In the genomic region with DNA sequence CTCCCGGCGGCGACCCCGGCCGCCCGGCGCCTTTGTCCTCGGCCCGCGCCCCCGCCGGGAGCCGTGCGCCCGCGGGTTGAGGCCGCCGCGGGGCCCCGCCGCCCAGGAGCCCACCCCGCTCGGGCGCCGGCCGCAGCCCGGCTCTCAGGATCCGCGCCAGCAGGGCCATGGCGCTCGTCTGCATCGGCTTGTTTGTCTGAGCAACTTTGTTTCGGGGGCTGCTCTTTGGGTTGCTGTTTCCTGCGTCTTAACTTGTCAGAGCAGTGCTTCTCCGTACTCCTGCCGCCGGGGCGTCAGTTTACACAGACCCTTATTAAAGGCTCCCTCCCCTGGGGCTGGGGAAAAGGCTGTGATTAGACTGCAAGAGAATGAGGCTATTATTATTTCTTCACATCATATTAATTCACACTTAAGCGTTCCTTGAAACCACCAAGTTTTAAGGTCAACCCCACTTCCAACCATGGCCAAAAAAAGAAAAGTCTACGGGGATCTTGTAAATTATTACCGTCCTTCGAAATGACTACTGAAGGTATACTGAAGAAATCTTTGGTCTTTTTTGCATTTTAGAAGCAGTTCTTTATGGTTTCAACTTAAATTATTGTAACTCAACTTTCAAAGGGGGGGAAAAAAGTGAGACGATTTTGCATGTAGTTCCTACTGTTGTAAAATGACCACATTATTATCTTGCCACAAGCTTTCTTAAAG, we compare ENCODE assay signal across 8 cellular contexts. TPM values are rescaled to one million over a fixed set of nuclear protein-coding genes. Genes with fewer than 3 reads are reported as not detected.
DNase-seq lines count a peak whose midpoint lies in the region; ATAC-seq and TF ChIP-seq lines count a peak whose summit lies in the region.

A gene with protein sequence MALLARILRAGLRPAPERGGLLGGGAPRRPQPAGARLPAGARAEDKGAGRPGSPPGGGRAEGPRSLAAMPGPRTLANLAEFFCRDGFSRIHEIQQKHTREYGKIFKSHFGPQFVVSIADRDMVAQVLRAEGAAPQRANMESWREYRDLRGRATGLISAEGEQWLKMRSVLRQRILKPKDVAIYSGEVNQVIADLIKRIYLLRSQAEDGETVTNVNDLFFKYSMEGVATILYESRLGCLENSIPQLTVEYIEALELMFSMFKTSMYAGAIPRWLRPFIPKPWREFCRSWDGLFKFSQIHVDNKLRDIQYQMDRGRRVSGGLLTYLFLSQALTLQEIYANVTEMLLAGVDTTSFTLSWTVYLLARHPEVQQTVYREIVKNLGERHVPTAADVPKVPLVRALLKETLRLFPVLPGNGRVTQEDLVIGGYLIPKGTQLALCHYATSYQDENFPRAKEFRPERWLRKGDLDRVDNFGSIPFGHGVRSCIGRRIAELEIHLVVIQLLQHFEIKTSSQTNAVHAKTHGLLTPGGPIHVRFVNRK (minus strand): TSS at position 198 of the 705 bp plus-strand sequence. CDS start 29 bp downstream, at position 169.

- H3K4me1 Mint-ChIP-seq in HFFc6 (ENCODE audit: low read depth) (peaks cover 33% of the 10 kb centered on the region), MCF 10A (ENCODE audit: insufficient read depth, unreplicated experiment) (peaks cover 12% of the 10 kb centered on the region)

- no TSS peak for BruUV-seq in MCF 10A (replicated peaks; lab: Mats Ljungman, UMichigan)

- H3K27me3 Mint-ChIP-seq in HFFc6 (ENCODE audit: insufficient read depth) (peaks cover 16% of the 10 kb centered on the region), MCF 10A (ENCODE audit: insufficient read depth, unreplicated experiment) (no peaks in the 10 kb centered on the region)

- intact Hi-C loops in MCF 10A (cut with micrococcal nuclease): no loop called here
- intact Hi-C loops in left lung (cut with DNase I): no loop called here

- ATAC-seq in left lung (peak; percentile 50), thoracic aorta (ENCODE audit: insufficient number of reproducible peaks, low FRiP score, low read depth) (no peak), HG03521 (IDR thresholded peaks at IDR 0.05; ENCODE audit: unreplicated experiment) (no peak)

- H3K4me1 ChIP-seq in left lung: peaks cover 9 to 17% of the 10 kb centered on the region in 2 donors
- H3K4me1 ChIP-seq in thoracic aorta (ENCODE audit: control insufficient read depth in 1 of 2, low read depth in 2 of 2): peaks cover 11 to 21% of the 10 kb centered on the region in 2 donors

- POLR2A ChIA-PET in MCF 10A (lab: Yijun Ruan, JAX): no interaction called here

- no peak for TF ChIP-seq CTCF in HFFc6 (IDR thresholded peaks at IDR 0.05)
- TF ChIP-seq CTCF in MCF 10A (IDR thresholded peaks at IDR 0.05; ENCODE audit: unreplicated experiment): no peak
- TF ChIP-seq CTCF in left lung (IDR thresholded peaks at IDR 0.05): no peak
- no peak for TF ChIP-seq CTCF in thoracic aorta (IDR thresholded peaks at IDR 0.05)

- H3K9me3 Mint-ChIP-seq in HFFc6: peaks cover 7% of the 10 kb centered on the region; the same call in 1 of the 2 replicates
- H3K9me3 Mint-ChIP-seq in MCF 10A (ENCODE audit: unreplicated experiment): no peaks in the 10 kb centered on the region

- H3K36me3 ChIP-seq in left lung (no peaks in the 10 kb centered on the region), thoracic aorta (no peaks in the 10 kb centered on the region)

- peaks cover 30 to 85% of the 10 kb centered on the region in 2 donors for H3K27me3 ChIP-seq in left lung
- no peaks in the 10 kb centered on the region for H3K27me3 ChIP-seq in thoracic aorta (replicated peaks; ENCODE audit: insufficient read depth)

- H3K9me3 ChIP-seq in left lung: peaks cover 0 to 3% of the 10 kb centered on the region in 2 donors
- H3K9me3 ChIP-seq in thoracic aorta: no peaks in the 10 kb centered on the region

- H3K36me3 Mint-ChIP-seq in HFFc6 (ENCODE audit: low read depth) (peaks cover 8% of the 10 kb centered on the region; the same call in 1 of the 2 replicates), MCF 10A (ENCODE audit: insufficient read depth, unreplicated experiment) (no peaks in the 10 kb centered on the region)

- DNase-seq in 8988T (peak; percentile 39), HFFc6 (no peak), MCF 10A (ENCODE audit: unreplicated experiment) (no peak), left lung (no peak), thoracic aorta (ENCODE audit: low spot score) (no peak), inferior parietal cortex (ENCODE audit: extremely low spot score) (no peak), cerebellar nuclear complex (lab: John Stamatoyannopoulos, UW) (no peak)

- H3K4me3 ChIP-seq in left lung (peak within 1 kb of the TSS; percentile 22 to 29), thoracic aorta (peak within 1 kb of the TSS; percentile 73)

- H3K4me3 Mint-ChIP-seq in HFFc6: peak within 1 kb of the TSS; percentile 86
- peak within 1 kb of the TSS; percentile 74 for H3K4me3 Mint-ChIP-seq in MCF 10A (ENCODE audit: unreplicated experiment)

- CTCF ChIA-PET in MCF 10A (lab: Yijun Ruan, JAX): no interaction called here

- H3K27ac ChIP-seq in left lung: no peak within 1 kb of the TSS
- no peak within 1 kb of the TSS for H3K27ac ChIP-seq in thoracic aorta

- peak within 1 kb of the TSS; percentile 53 for H3K27ac Mint-ChIP-seq in HFFc6
- H3K27ac Mint-ChIP-seq in MCF 10A (ENCODE audit: low read depth, unreplicated experiment): peak within 1 kb of the TSS; percentile 31

RNA-seq across cellular contexts. Expression of the gene that starts here (rescaled TPM):
- under 1 TPM; 0.09 to 0.17 (median 0.13) TPM for total RNA-seq in HFFc6 (2021; fragmentation: NEBNext Ultra II Directional; extraction: Animal tissue kit (Norgen Biotek cat#: 25700))
- 0.25 TPM in 1 of 2 replicates, not detected in the other for total RNA-seq in MCF 10A (2022)
- under 1 TPM; 0.10 to 0.12 TPM for total RNA-seq in left lung
- total RNA-seq in thoracic aorta: under 1 TPM in 1 of 2 donors, not detected in 1; 0.35 TPM

Comparison
In these comparisons a context has a peak if more than half of its experiments do, and no peak if none do; other contexts are left out.
1. Peak in ATAC-seq and H3K4me3 ChIP-seq in left lung; RNA of the gene not detected or under 1 TPM.